ENCODE assay signal across 15 cellular contexts in genomic region chr6:164415832-164416563, GRCh38.
DNase-seq lines count a peak whose midpoint lies in the region; TF ChIP-seq lines count a peak whose summit lies in the region.
"Had no signal": no experiment of that assay in that cellular context is flagged by ENCODE, and none has a peak within 500 bp of the region (broad histone marks: within the 10 kb centered on the region; RNA-seq: fewer than 3 reads in every experiment).

No MANE protein-coding gene starts in this region.

- H3K4me1 Mint-ChIP-seq in H9 = peaks cover 7 to 11% of the 10 kb centered on the region in 2 experiments

- H3K18ac ChIP-seq in H9 (ENCODE audit: insufficient read length, low read depth, low read length) = no peak overlapping the region

- H3K27me3 ChIP-seq in H9 (ENCODE audit: insufficient read depth, low read length) (no peaks in the 10 kb centered on the region), right atrium auricular region (no peaks in the 10 kb centered on the region), Peyer's patch (no peaks in the 10 kb centered on the region)

- H3T11ph ChIP-seq in H9 (ENCODE audit: low read length) = no peak overlapping the region

- no peak overlapping the region for H3K4me2 ChIP-seq in H9 (ENCODE audit: insufficient read depth, insufficient read length, low read length)

- H3K9ac ChIP-seq in H9 (ENCODE audit: extremely low read depth, insufficient read length, low read length) = no peak overlapping the region

- H3K9me3 ChIP-seq in H9 (ENCODE audit: control insufficient read depth, low read depth, low read length) = peaks cover under 1% of the 10 kb centered on the region
- no peaks in the 10 kb centered on the region for H3K9me3 ChIP-seq in right atrium auricular region
- no peaks in the 10 kb centered on the region for H3K9me3 ChIP-seq in Peyer's patch

- TF ChIP-seq CTCF in H9 (conservative IDR thresholded peaks at IDR 0.05) (no peak), right atrium auricular region (IDR thresholded peaks at IDR 0.05) (no peak), Peyer's patch (IDR thresholded peaks at IDR 0.05) (no peak)

- H2BK120ac ChIP-seq in H9 (ENCODE audit: low read depth, low read length, poor library complexity, severe bottlenecking) = no peak overlapping the region

- peak overlapping the region; percentile 57 for H2AFZ ChIP-seq in H9 (ENCODE audit: low read length)

- peak overlapping the region in 1 of 2 donors; percentile 20 for H3K4me3 ChIP-seq in right atrium auricular region
- no peak overlapping the region for H3K4me3 ChIP-seq in Peyer's patch

- whole genome bisulfite sequencing in H9 (ENCODE audit: extremely low coverage, insufficient read length, low lambda C conversion rate) = no CpG with 5 or more reads among the region's 7 CpGs

- no peak overlapping the region for H3K4ac ChIP-seq in H9 (ENCODE audit: low read depth, low read length)

- no peak overlapping the region for H2BK20ac ChIP-seq in H9 (ENCODE audit: low read depth, low read length, poor library complexity, severe bottlenecking)

- H3K27ac ChIP-seq in H9 (ENCODE audit: insufficient read length, low read depth, low read length) = no peak overlapping the region
- peak overlapping the region; percentile 41 for H3K27ac ChIP-seq in caudate nucleus (ENCODE audit: low read depth, low read length)
- H3K27ac ChIP-seq in right atrium auricular region = peak overlapping the region; percentile 12 to 20
- no peak overlapping the region for H3K27ac ChIP-seq in Peyer's patch

- no peak overlapping the region for H2BK5ac ChIP-seq in H9 (ENCODE audit: insufficient read length, low read length)

- H4K20me1 ChIP-seq in H9 (ENCODE audit: control insufficient read depth, insufficient read depth, insufficient read length) = no peaks in the 10 kb centered on the region

- H2BK15ac ChIP-seq in H9 (ENCODE audit: low read depth, low read length) = no peak overlapping the region

- no peak overlapping the region for H3K14ac ChIP-seq in H9 (ENCODE audit: insufficient read depth, low read length)

- no peaks in the 10 kb centered on the region for H3K79me1 ChIP-seq in H9 (ENCODE audit: insufficient read depth, low read depth, low read length, poor library complexity, severe bottlenecking)

- no peaks in the 10 kb centered on the region; the same call in 1 of the 2 replicates for H3K4me1 ChIP-seq in H9 (ENCODE audit: insufficient read depth, low read length)
- H3K4me1 ChIP-seq in right atrium auricular region = no peaks in the 10 kb centered on the region
- no peaks in the 10 kb centered on the region for H3K4me1 ChIP-seq in Peyer's patch

- no peak overlapping the region for H4K91ac ChIP-seq in H9 (ENCODE audit: insufficient read length, low read depth, low read length)

- H3K27me3 Mint-ChIP-seq in H9 (ENCODE audit: low read depth) = no peaks in the 10 kb centered on the region

- H3K27ac Mint-ChIP-seq in H9 = 0 out of 7 replicates have a peak overlapping the region, but pooled peaks of 1 of the 3 experiments have one; percentile 22
- H3K27ac Mint-ChIP-seq: activated T-helper 2 cell treated with anti-CD3 and anti-CD28 coated beads, Interferon-gamma antibody, Interleukin-2, Interleukin-4, amounts not matched to agents 10 μg/mL and 5 μg/mL and 100 μg/mL, durations not matched to agents 14 hours and 24 hours and 36 hours had no signal

- H4K5ac ChIP-seq in H9 (ENCODE audit: insufficient read length, low read depth, low read length) = no peak overlapping the region

- no peaks in the 10 kb centered on the region for H3K79me2 ChIP-seq in H9 (ENCODE audit: insufficient read depth, low read length)

- no peaks in the 10 kb centered on the region for H3K23me2 ChIP-seq in H9 (ENCODE audit: insufficient read length, low read depth, low read length, poor library complexity, severe bottlenecking)

- no peak overlapping the region for H3K4me3 Mint-ChIP-seq in H9

- DNase-seq in H9 = no peak
- DNase-seq in caudate nucleus (lab: John Stamatoyannopoulos, UW) = no peak
- no peak for DNase-seq in right atrium auricular region (ENCODE audit: low spot score)
- DNase-seq in pons (ENCODE audit: low spot score) = peak; percentile 31
- DNase-seq in LoVo (ENCODE audit: low spot score) = no peak
- DNase-seq in activated T-cell treated with anti-CD3 and anti-CD28 coated beads, Interleukin-2, amount 50 U/mL, for 48 hours = no peak
- no peak for DNase-seq in Peyer's patch
- DNase-seq in NCI-H2171 treated with DMSO at 0.1 percent for 48 hours (lab: John Stamatoyannopoulos, UW) = no peak
- DNase-seq: Calu3, NCI-H1694 treated with DMSO at 0.1 percent for 48 hours, NCI-H446, SHP77 treated with DMSO at 0.1 percent for 48 hours, small intestine, T-helper 2 cell had no signal

- H2BK12ac ChIP-seq in H9 (ENCODE audit: insufficient read length, low read depth, low read length) = no peak overlapping the region

- no peak overlapping the region for H3K56ac ChIP-seq in H9 (ENCODE audit: insufficient read length, low read depth, low read length)

- peaks cover under 1 to 3% of the 10 kb centered on the region in 2 experiments; a peak in 2 of 5 replicates for H3K9me3 Mint-ChIP-seq in H9

- H3K36me3 Mint-ChIP-seq in H9 (ENCODE audit: insufficient read depth in 1 of 3, low read depth in 3 of 3) = peaks cover 1 to 8% (median 3%) of the 10 kb centered on the region in 3 experiments; a peak in 4 of 7 replicates

- no peak overlapping the region for H3K23ac ChIP-seq in H9 (ENCODE audit: insufficient read length, low read depth, low read length)

- H4K8ac ChIP-seq in H9 (replicated peaks; ENCODE audit: insufficient read length, low read depth, low read length) = no peak overlapping the region

- H3K36me3 ChIP-seq in right atrium auricular region (no peaks in the 10 kb centered on the region), Peyer's patch (no peaks in the 10 kb centered on the region)

- no peak for TF ChIP-seq POLR2A in Peyer's patch (IDR thresholded peaks at IDR 0.05)

- no peak overlapping the region for H2AK5ac ChIP-seq in H9 (ENCODE audit: insufficient read length, low read length)

Comparison
In these comparisons a context has a peak if more than half of its experiments do, and no peak if none do; other contexts are left out.
1. H3K27ac ChIP-seq: peak in caudate nucleus (single experiment) and right atrium auricular region (2 of 2); none in H9 (single experiment) and Peyer's patch (0 of 4).